Comparison of ENCODE assay signal across 16 cellular contexts in the genomic region with DNA sequence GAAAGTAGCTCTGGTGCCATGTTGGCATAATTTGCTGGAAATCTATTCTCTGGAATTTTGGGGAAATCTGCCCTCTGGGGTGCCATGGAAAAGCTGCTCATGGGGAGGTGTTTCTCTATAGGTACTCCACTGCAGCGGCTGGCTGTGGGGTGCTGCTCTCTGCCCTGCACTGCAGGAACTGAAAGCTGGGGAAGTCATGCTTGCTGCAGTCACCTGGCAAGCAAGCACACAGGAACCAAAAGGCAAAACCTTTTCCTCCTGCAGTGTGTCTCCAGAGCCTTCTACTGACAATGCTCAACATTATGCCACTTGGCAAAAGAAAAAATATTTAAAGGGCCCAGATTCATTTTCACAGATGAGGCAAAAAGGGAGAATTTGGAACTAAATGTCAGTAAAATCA. TPM values are rescaled to one million over a fixed set of nuclear protein-coding genes. Genes with fewer than 3 reads are reported as not detected.
DNase-seq lines count a peak whose midpoint lies in the region; ATAC-seq lines count a peak whose summit lies in the region.
"Had no signal": no experiment of that assay in that cellular context is flagged by ENCODE, and none has a peak within 500 bp of the region (broad histone marks: within the 10 kb centered on the region; RNA-seq: fewer than 3 reads in every experiment).

No MANE protein-coding gene starts in this region.

- no peaks in the 10 kb centered on the region for H3K4me1 ChIP-seq in SJCRH30

- H3K36me3 ChIP-seq in SJCRH30 = no peaks in the 10 kb centered on the region

- H3K27me3 ChIP-seq in SJCRH30 = no peaks in the 10 kb centered on the region

- ATAC-seq in GM18502 (IDR thresholded peaks at IDR 0.05; ENCODE audit: poor library complexity, unreplicated experiment) (peak; percentile 95), GM19455 (IDR thresholded peaks at IDR 0.05; ENCODE audit: unreplicated experiment) (peak; percentile 97), HG02884 (IDR thresholded peaks at IDR 0.05; ENCODE audit: unreplicated experiment) (peak; percentile 97), HG03571 (IDR thresholded peaks at IDR 0.05; ENCODE audit: unreplicated experiment) (peak; percentile 81)
- ATAC-seq: HCT116 had no signal

- H3K4me3 ChIP-seq in SJCRH30 = no peak overlapping the region
- H3K4me3 ChIP-seq: SK-N-MC had no signal

- peaks cover 5% of the 10 kb centered on the region; the same call in 1 of the 2 replicates for H3K9me3 ChIP-seq in SJCRH30 (replicated peaks)

- no peak overlapping the region for H3K27ac ChIP-seq in SJCRH30
- H3K27ac ChIP-seq: SK-N-MC had no signal

- intact Hi-C loops in head of caudate nucleus (cut with DNase I) = no loop called here

- DNase-seq in NCI-H1417 (lab: John Stamatoyannopoulos, UW) (no peak), DMS79 treated with DMSO at 0.1 percent for 48 hours (lab: John Stamatoyannopoulos, UW) (no peak), SJCRH30 (no peak), head of caudate nucleus (no peak)
- DNase-seq: activated CD4-positive, alpha-beta T cell treated with anti-CD3 and anti-CD28 coated beads, Interleukin-2, amount 50 U/mL, for 1 hour; activated naive CD4-positive, alpha-beta T cell treated with anti-CD3 and anti-CD28 coated beads, Interleukin-2, amount 10 ng/mL, durations not matched to agents 7 days and 5 days; AML-193; NCI-H510A; nephron progenitor cell; stimulated activated CD4-positive, alpha-beta T cell treated with anti-CD3 and anti-CD28 coated beads, Interleukin-12 subunit alpha, Interleukin-12 subunit beta, amount 100 ng/mL, for 4 hours had no signal

RNA-seq across cellular contexts. Expression of gene CARNMT1, which starts 25.8 kb away (rescaled TPM):
- 30.0 and 31.7 TPM in 2 replicates for total RNA-seq in SJCRH30 (2014; rRNA removed; shearing (Covaris generic))

RNA-seq across cellular contexts. Expression of gene NMRK1, which starts 34.1 kb away (rescaled TPM):
- 53.3 and 55.0 TPM in 2 replicates for total RNA-seq in SJCRH30 (2014; rRNA removed; shearing (Covaris generic))

RNA-seq across cellular contexts. Expression of gene OSTF1, which starts 34.4 kb away (rescaled TPM):
- 49.2 and 49.6 TPM in 2 replicates for total RNA-seq in SJCRH30 (2014; rRNA removed; shearing (Covaris generic))
